In the genomic region with DNA sequence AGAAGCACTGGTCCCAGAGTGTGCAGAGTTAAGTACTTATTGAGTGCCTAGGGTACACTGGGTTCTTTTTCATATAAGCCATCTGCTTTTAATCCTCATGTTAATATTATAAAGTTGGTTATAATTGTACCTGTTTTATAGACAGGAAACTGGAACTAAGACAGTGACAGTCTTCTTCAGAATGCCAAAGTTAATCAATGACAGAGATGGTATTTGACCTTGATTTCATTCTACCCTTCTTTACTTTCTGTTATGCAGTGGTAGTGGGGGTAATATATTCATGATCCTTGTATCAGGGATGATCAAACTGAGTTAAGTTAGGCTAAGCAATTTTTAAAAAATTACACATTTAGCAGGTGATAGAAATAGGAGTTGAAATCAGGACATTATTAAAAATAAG, we compare ENCODE assay signal across 27 cellular contexts.
DNase-seq lines count a peak whose midpoint lies in the region; ATAC-seq and TF ChIP-seq lines count a peak whose summit lies in the region.
"Had no signal": no experiment of that assay in that cellular context is flagged by ENCODE, and none has a peak within 500 bp of the region (broad histone marks: within the 10 kb centered on the region; RNA-seq: fewer than 3 reads in every experiment).

No MANE protein-coding gene starts in this region.

- DNase-seq in NK-92 (lab: John Stamatoyannopoulos, UW; ENCODE audit: unreplicated experiment) (no peak), RKO (ENCODE audit: low spot score) (no peak), endothelial cell (ENCODE audit: low spot score) (no peak)
- DNase-seq: 8988T; activated B cell treated with CpG ODN at 0.5 μM for 24 hours; activated CD4-positive, alpha-beta memory T cell treated with anti-CD3 and anti-CD28 coated beads, Interleukin-2, amount 10 ng/mL, durations not matched to agents 7 days and 5 days; activated effector memory CD4-positive, alpha-beta T cell treated with anti-CD3 and anti-CD28 coated beads, Interleukin-2, amount 50 U/mL, for 16 hours; activated naive CD8-positive, alpha-beta T cell treated with anti-CD3 and anti-CD28 coated beads, Interleukin-2, amount 50 U/mL, for 24 hours; AML-193; CD8-positive, alpha-beta T cell; effector CD4-positive, alpha-beta T cell; erythroblast; foreskin fibroblast; GDM1; H7; immature natural killer cell; left ventricle myocardium inferior; naive thymus-derived CD8-positive, alpha-beta T cell; NCI-H69; stimulated activated CD4-positive, alpha-beta T cell treated with anti-CD3 and anti-CD28 coated beads, Interleukin-2, amount 100 ng/mL, for 48 hours; T-helper 9 cell had no signal

- ATAC-seq in GM18498 (IDR thresholded peaks at IDR 0.05; ENCODE audit: unreplicated experiment) (peak; percentile 76), GM19025 (IDR thresholded peaks at IDR 0.05; ENCODE audit: low read depth, unreplicated experiment) (peak; percentile 49), GM21619 (IDR thresholded peaks at IDR 0.05; ENCODE audit: unreplicated experiment) (peak; percentile 76), HG03097 (IDR thresholded peaks at IDR 0.05; ENCODE audit: low FRiP score, unreplicated experiment) (peak; percentile 67), HG03045 (IDR thresholded peaks at IDR 0.05; ENCODE audit: unreplicated experiment) (no peak)
- ATAC-seq: activated naive CD8-positive, alpha-beta T cell treated with anti-CD3 and anti-CD28 coated beads, Interleukin-2, amount 50 U/mL, for 24 hours; CD8-positive, alpha-beta T cell; naive thymus-derived CD8-positive, alpha-beta T cell had no signal

- H3K36me3 Mint-ChIP-seq in endothelial cell (ENCODE audit: low read depth, unreplicated experiment) = no peaks in the 10 kb centered on the region
- H3K36me3 Mint-ChIP-seq: CD8-positive, alpha-beta T cell; immature natural killer cell; naive thymus-derived CD8-positive, alpha-beta T cell had no signal

- H3K4me3 Mint-ChIP-seq in endothelial cell (ENCODE audit: unreplicated experiment) = no peak overlapping the region
- H3K4me3 Mint-ChIP-seq: activated B cell treated with CpG ODN at 0.5 μM for 24 hours; activated CD4-positive, alpha-beta memory T cell treated with anti-CD3 and anti-CD28 coated beads, Interleukin-2, amount 10 ng/mL, durations not matched to agents 7 days and 5 days; activated naive CD8-positive, alpha-beta T cell treated with anti-CD3 and anti-CD28 coated beads, Interleukin-2, amount 50 U/mL, for 24 hours; CD8-positive, alpha-beta T cell; immature natural killer cell; naive thymus-derived CD8-positive, alpha-beta T cell; stimulated activated naive CD8-positive, alpha-beta T cell treated with anti-CD3 and anti-CD28 coated beads, Interleukin-15, Interleukin-2, amounts not matched to agents 100 ng/mL and 50 ng/mL, for 24 hours had no signal

- H3K27me3 Mint-ChIP-seq in endothelial cell (ENCODE audit: unreplicated experiment) = peaks cover 2% of the 10 kb centered on the region
- H3K27me3 Mint-ChIP-seq: activated B cell treated with CpG ODN at 0.5 μM for 24 hours; activated CD4-positive, alpha-beta memory T cell treated with anti-CD3 and anti-CD28 coated beads, Interleukin-2, amount 10 ng/mL, durations not matched to agents 7 days and 5 days; activated naive CD8-positive, alpha-beta T cell treated with anti-CD3 and anti-CD28 coated beads, Interleukin-2, amount 50 U/mL, for 24 hours; stimulated activated naive CD8-positive, alpha-beta T cell treated with anti-CD3 and anti-CD28 coated beads, Interleukin-15, Interleukin-2, amounts not matched to agents 100 ng/mL and 50 ng/mL, for 24 hours had no signal

- no peaks in the 10 kb centered on the region for H3K4me1 Mint-ChIP-seq in endothelial cell (ENCODE audit: unreplicated experiment)
- H3K4me1 Mint-ChIP-seq: activated B cell treated with CpG ODN at 0.5 μM for 24 hours; activated CD4-positive, alpha-beta memory T cell treated with anti-CD3 and anti-CD28 coated beads, Interleukin-2, amount 10 ng/mL, durations not matched to agents 7 days and 5 days; activated naive CD8-positive, alpha-beta T cell treated with anti-CD3 and anti-CD28 coated beads, Interleukin-2, amount 50 U/mL, for 24 hours; immature natural killer cell; naive thymus-derived CD8-positive, alpha-beta T cell had no signal

- H3K9me3 Mint-ChIP-seq in endothelial cell (ENCODE audit: unreplicated experiment) = no peaks in the 10 kb centered on the region
- H3K9me3 Mint-ChIP-seq: activated B cell treated with CpG ODN at 0.5 μM for 24 hours; activated CD4-positive, alpha-beta memory T cell treated with anti-CD3 and anti-CD28 coated beads, Interleukin-2, amount 10 ng/mL, durations not matched to agents 7 days and 5 days; activated naive CD8-positive, alpha-beta T cell treated with anti-CD3 and anti-CD28 coated beads, Interleukin-2, amount 50 U/mL, for 24 hours; CD8-positive, alpha-beta T cell; immature natural killer cell; stimulated activated naive CD8-positive, alpha-beta T cell treated with anti-CD3 and anti-CD28 coated beads, Interleukin-15, Interleukin-2, amounts not matched to agents 100 ng/mL and 50 ng/mL, for 24 hours had no signal

- no peak overlapping the region for H3K27ac Mint-ChIP-seq in endothelial cell (ENCODE audit: unreplicated experiment)
- H3K27ac Mint-ChIP-seq: activated B cell treated with CpG ODN at 0.5 μM for 24 hours; activated CD4-positive, alpha-beta memory T cell treated with anti-CD3 and anti-CD28 coated beads, Interleukin-2, amount 10 ng/mL, durations not matched to agents 7 days and 5 days; activated naive CD8-positive, alpha-beta T cell treated with anti-CD3 and anti-CD28 coated beads, Interleukin-2, amount 50 U/mL, for 24 hours; CD8-positive, alpha-beta T cell; immature natural killer cell; naive thymus-derived CD8-positive, alpha-beta T cell; stimulated activated naive CD8-positive, alpha-beta T cell treated with anti-CD3 and anti-CD28 coated beads, Interleukin-15, Interleukin-2, amounts not matched to agents 100 ng/mL and 50 ng/mL, for 24 hours had no signal

- TF ChIP-seq CTCF in endothelial cell (IDR thresholded peaks at IDR 0.05; ENCODE audit: unreplicated experiment) = no peak
